Comparison of ENCODE assay signal across 1 cellular context in genomic region chr14:32697704-32698103, GRCh38.
TF ChIP-seq lines count a peak whose summit lies in the region.

No MANE protein-coding gene starts in this region.

TF ChIP-seq in GM23338, 12 proteins besides CTCF, POLR2A, EP300 and RAD21 (continued from another document):
- TF ChIP-seq ZNF462 (CRISPR knock-in tag; IDR thresholded peaks at IDR 0.05), result no peak
- TF ChIP-seq ZNF331 (CRISPR knock-in tag; IDR thresholded peaks at IDR 0.05; ENCODE audit: low read depth), result no peak
- TF ChIP-seq ETS1 (IDR thresholded peaks at IDR 0.05), result no peak
- no peak for TF ChIP-seq NANOG (IDR thresholded peaks at IDR 0.05; ENCODE audit: borderline replicate concordance)
- TF ChIP-seq ZNF114 (CRISPR knock-in tag; IDR thresholded peaks at IDR 0.05), result no peak
- TF ChIP-seq CREB1 (CRISPR knock-in tag; IDR thresholded peaks at IDR 0.05; ENCODE audit: low read depth), result no peak
